In the genomic region with DNA sequence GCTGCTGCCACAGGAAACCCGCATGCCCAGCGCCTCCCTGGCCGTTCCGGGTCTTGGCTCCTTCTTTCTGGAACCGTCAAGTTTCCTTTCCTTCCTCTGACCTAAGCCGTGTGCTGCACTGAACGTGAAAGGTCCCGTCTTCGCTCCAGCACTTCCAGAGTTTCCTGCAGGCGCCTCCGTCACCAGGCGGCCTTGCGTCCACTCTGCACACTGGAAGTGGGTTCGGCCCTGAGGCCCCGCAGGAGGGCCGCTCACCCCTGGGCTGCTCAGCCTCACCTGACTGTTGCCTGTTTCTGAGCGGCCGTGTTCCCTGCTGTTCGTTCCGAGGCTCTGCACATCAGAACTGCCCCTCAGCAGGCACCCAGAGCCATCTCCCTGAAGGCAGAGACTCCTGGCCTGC, we compare ENCODE assay signal across 2 cellular contexts.
TF ChIP-seq lines count a peak whose summit lies in the region.

No MANE protein-coding gene starts in this region.

TF ChIP-seq in HepG2, 621 proteins besides CTCF, POLR2A, EP300 and RAD21:
- TF ChIP-seq, protein P1, sequence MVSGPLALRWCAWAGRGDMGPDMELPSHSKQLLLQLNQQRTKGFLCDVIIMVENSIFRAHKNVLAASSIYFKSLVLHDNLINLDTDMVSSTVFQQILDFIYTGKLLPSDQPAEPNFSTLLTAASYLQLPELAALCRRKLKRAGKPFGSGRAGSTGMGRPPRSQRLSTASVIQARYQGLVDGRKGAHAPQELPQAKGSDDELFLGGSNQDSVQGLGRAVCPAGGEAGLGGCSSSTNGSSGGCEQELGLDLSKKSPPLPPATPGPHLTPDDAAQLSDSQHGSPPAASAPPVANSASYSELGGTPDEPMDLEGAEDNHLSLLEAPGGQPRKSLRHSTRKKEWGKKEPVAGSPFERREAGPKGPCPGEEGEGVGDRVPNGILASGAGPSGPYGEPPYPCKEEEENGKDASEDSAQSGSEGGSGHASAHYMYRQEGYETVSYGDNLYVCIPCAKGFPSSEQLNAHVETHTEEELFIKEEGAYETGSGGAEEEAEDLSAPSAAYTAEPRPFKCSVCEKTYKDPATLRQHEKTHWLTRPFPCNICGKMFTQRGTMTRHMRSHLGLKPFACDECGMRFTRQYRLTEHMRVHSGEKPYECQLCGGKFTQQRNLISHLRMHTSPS (CRISPR knock-in tag; IDR thresholded peaks at IDR 0.05; ENCODE audit: low read depth), result no peak
- TF ChIP-seq AGO2 (optimal IDR thresholded peaks at IDR 0.05; ENCODE audit: low read depth, low read length) (peak; percentile 47), RBFOX2 (IDR thresholded peaks at IDR 0.05; ENCODE audit: low read depth, low read length) (0 out of 2 replicates have a peak, but pooled peaks have one; percentile 35)
TF ChIP-seq in HepG2: peak in this region for 2.

TF ChIP-seq in SK-N-SH treated with all-trans-retinoic acid at 6 μM for 48 hours, 23 proteins besides CTCF, POLR2A, EP300 and RAD21:
- TF ChIP-seq ZC3H10 (CRISPR knock-in tag; IDR thresholded peaks at IDR 0.05) (no peak), ARNTL (CRISPR knock-in tag; IDR thresholded peaks at IDR 0.05; ENCODE audit: borderline replicate concordance, low read depth) (no peak), ZFP30 (CRISPR knock-in tag; IDR thresholded peaks at IDR 0.05) (no peak), OSR1 (CRISPR knock-in tag; IDR thresholded peaks at IDR 0.05) (no peak), PPARA (CRISPR knock-in tag; IDR thresholded peaks at IDR 0.05; ENCODE audit: borderline replicate concordance) (no peak), ZNF8 (CRISPR knock-in tag; IDR thresholded peaks at IDR 0.05) (no peak), GLIS3 (CRISPR knock-in tag; IDR thresholded peaks at IDR 0.05) (no peak), ZNF565 (CRISPR knock-in tag; conservative IDR thresholded peaks at IDR 0.05; ENCODE audit: low read depth) (no peak), SNAI2 (CRISPR knock-in tag; IDR thresholded peaks at IDR 0.05) (no peak), BACH2 (CRISPR knock-in tag; IDR thresholded peaks at IDR 0.05; ENCODE audit: borderline replicate concordance) (no peak)
- TF ChIP-seq, protein P2, sequence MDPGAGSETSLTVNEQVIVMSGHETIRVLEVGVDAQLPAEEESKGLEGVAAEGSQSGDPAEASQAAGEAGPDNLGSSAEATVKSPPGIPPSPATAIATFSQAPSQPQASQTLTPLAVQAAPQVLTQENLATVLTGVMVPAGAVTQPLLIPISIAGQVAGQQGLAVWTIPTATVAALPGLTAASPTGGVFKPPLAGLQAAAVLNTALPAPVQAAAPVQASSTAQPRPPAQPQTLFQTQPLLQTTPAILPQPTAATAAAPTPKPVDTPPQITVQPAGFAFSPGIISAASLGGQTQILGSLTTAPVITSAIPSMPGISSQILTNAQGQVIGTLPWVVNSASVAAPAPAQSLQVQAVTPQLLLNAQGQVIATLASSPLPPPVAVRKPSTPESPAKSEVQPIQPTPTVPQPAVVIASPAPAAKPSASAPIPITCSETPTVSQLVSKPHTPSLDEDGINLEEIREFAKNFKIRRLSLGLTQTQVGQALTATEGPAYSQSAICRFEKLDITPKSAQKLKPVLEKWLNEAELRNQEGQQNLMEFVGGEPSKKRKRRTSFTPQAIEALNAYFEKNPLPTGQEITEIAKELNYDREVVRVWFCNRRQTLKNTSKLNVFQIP (CRISPR knock-in tag; IDR thresholded peaks at IDR 0.05; ENCODE audit: borderline replicate concordance, low read depth), result no peak
- TF ChIP-seq, protein P3, sequence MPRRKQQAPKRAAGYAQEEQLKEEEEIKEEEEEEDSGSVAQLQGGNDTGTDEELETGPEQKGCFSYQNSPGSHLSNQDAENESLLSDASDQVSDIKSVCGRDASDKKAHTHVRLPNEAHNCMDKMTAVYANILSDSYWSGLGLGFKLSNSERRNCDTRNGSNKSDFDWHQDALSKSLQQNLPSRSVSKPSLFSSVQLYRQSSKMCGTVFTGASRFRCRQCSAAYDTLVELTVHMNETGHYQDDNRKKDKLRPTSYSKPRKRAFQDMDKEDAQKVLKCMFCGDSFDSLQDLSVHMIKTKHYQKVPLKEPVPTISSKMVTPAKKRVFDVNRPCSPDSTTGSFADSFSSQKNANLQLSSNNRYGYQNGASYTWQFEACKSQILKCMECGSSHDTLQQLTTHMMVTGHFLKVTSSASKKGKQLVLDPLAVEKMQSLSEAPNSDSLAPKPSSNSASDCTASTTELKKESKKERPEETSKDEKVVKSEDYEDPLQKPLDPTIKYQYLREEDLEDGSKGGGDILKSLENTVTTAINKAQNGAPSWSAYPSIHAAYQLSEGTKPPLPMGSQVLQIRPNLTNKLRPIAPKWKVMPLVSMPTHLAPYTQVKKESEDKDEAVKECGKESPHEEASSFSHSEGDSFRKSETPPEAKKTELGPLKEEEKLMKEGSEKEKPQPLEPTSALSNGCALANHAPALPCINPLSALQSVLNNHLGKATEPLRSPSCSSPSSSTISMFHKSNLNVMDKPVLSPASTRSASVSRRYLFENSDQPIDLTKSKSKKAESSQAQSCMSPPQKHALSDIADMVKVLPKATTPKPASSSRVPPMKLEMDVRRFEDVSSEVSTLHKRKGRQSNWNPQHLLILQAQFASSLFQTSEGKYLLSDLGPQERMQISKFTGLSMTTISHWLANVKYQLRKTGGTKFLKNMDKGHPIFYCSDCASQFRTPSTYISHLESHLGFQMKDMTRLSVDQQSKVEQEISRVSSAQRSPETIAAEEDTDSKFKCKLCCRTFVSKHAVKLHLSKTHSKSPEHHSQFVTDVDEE (CRISPR knock-in tag; IDR thresholded peaks at IDR 0.05), result no peak
- TF ChIP-seq, protein P4, sequence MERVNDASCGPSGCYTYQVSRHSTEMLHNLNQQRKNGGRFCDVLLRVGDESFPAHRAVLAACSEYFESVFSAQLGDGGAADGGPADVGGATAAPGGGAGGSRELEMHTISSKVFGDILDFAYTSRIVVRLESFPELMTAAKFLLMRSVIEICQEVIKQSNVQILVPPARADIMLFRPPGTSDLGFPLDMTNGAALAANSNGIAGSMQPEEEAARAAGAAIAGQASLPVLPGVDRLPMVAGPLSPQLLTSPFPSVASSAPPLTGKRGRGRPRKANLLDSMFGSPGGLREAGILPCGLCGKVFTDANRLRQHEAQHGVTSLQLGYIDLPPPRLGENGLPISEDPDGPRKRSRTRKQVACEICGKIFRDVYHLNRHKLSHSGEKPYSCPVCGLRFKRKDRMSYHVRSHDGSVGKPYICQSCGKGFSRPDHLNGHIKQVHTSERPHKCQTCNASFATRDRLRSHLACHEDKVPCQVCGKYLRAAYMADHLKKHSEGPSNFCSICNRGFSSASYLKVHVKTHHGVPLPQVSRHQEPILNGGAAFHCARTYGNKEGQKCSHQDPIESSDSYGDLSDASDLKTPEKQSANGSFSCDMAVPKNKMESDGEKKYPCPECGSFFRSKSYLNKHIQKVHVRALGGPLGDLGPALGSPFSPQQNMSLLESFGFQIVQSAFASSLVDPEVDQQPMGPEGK (CRISPR knock-in tag; IDR thresholded peaks at IDR 0.05; ENCODE audit: borderline replicate concordance), result no peak
- TF ChIP-seq, protein P5, sequence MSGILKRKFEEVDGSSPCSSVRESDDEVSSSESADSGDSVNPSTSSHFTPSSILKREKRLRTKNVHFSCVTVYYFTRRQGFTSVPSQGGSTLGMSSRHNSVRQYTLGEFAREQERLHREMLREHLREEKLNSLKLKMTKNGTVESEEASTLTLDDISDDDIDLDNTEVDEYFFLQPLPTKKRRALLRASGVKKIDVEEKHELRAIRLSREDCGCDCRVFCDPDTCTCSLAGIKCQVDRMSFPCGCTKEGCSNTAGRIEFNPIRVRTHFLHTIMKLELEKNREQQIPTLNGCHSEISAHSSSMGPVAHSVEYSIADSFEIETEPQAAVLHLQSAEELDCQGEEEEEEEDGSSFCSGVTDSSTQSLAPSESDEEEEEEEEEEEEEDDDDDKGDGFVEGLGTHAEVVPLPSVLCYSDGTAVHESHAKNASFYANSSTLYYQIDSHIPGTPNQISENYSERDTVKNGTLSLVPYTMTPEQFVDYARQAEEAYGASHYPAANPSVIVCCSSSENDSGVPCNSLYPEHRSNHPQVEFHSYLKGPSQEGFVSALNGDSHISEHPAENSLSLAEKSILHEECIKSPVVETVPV (CRISPR knock-in tag; IDR thresholded peaks at IDR 0.05), result no peak
